28 cellular contexts compared by ENCODE assay signal in the genomic region with DNA sequence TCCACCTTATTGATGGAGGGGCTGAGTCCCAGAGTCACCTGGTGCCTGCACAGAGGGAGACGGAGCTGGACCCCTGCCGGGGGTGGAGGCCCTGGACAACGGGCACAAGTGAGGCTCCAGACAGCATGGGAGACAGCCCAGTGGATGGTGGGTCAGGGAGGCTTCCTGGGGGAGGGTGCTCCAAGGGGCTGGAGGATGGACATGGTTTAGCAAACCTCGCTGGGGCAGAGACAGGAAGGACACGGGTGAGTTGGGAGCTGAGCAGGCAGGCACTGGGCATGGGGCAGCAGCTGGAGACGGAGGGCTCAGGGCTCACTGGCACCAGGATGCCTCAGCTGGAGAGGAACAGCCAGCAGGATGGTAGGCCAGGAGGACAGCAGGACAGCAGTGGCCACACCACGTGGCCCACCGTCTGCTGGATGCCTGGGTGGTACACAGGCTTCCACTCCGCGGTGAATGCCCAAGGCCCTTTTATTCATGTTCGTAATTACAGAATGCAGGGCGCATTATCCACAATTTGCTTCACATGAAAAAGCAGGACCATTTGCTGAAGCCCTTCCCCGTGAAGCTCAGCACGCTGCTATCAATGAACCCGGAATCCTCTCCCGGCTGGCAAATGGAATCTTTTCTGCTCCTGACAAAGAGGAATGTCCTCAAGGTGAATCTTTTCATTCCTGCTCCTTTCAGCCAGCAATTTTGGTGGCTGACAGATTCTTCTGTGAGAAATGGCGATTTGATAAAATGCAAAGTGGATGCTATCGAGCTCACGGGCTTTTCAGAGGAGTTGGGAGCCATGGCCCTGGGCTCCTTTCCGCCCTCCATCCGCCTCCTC.
DNase-seq lines count a peak whose midpoint lies in the region; ATAC-seq, FAIRE-seq and TF ChIP-seq lines count a peak whose summit lies in the region.
"Had no signal": no experiment of that assay in that cellular context is flagged by ENCODE, and none has a peak within 500 bp of the region (broad histone marks: within the 10 kb centered on the region; RNA-seq: fewer than 3 reads in every experiment).

No MANE protein-coding gene starts in this region.

- H3K9me3 ChIP-seq in upper lobe of left lung, result no peaks in the 10 kb centered on the region
- H3K9me3 ChIP-seq: BLaER1 treated with 17β-estradiol and CSF1 and Interleukin-3, amounts not matched to agents 10 nM and 100 nM; neutrophil; SJCRH30 had no signal

- H3K27ac Mint-ChIP-seq in activated T-cell treated with anti-CD3 and anti-CD28 coated beads, Interleukin-2, amount 50 U/mL, for 24 hours, result peak overlapping the region; percentile 11
- H3K27ac Mint-ChIP-seq in activated T-cell treated with anti-CD3 and anti-CD28 coated beads, Interleukin-2, amount 50 U/mL, for 72 hours, result no peak overlapping the region
- peak overlapping the region in 4 of 5 experiments; percentile 22 to 86 (median 53) for H3K27ac Mint-ChIP-seq in brain
- H3K27ac Mint-ChIP-seq: GM23338; IgD-negative memory B cell; immature natural killer cell; stimulated activated naive CD8-positive, alpha-beta T cell treated with anti-CD3 and anti-CD28 coated beads, Interleukin-15, Interleukin-2, amounts not matched to agents 100 ng/mL and 50 ng/mL, for 24 hours had no signal

- H3K36me3 Mint-ChIP-seq in activated T-cell treated with anti-CD3 and anti-CD28 coated beads, Interleukin-2, amount 50 U/mL, for 24 hours (ENCODE audit: low read depth), result no peaks in the 10 kb centered on the region
- H3K36me3 Mint-ChIP-seq in activated T-cell treated with anti-CD3 and anti-CD28 coated beads, Interleukin-2, amount 50 U/mL, for 72 hours (ENCODE audit: insufficient read depth in 2 of 2), result peaks cover 0 to 3% of the 10 kb centered on the region in 2 donors
- no peaks in the 10 kb centered on the region for H3K36me3 Mint-ChIP-seq in brain
- H3K36me3 Mint-ChIP-seq: activated naive CD4-positive, alpha-beta T cell treated with anti-CD3 and anti-CD28 coated beads, Interleukin-2, amount 50 U/mL, for 72 hours; IgD-negative memory B cell; immature natural killer cell had no signal

- no peak for TF ChIP-seq EP300 in upper lobe of left lung (IDR thresholded peaks at IDR 0.05)

- H3K4me1 Mint-ChIP-seq in activated T-cell treated with anti-CD3 and anti-CD28 coated beads, Interleukin-2, amount 50 U/mL, for 24 hours (ENCODE audit: low read depth), result no peaks in the 10 kb centered on the region
- no peaks in the 10 kb centered on the region for H3K4me1 Mint-ChIP-seq in activated T-cell treated with anti-CD3 and anti-CD28 coated beads, Interleukin-2, amount 50 U/mL, for 72 hours (ENCODE audit: low read depth)
- peaks cover 46% of the 10 kb centered on the region for H3K4me1 Mint-ChIP-seq in brain
- H3K4me1 Mint-ChIP-seq: central memory CD8-positive, alpha-beta T cell; immature natural killer cell had no signal

- ATAC-seq in activated T-cell treated with anti-CD3 and anti-CD28 coated beads, Interleukin-2, amount 50 U/mL, for 72 hours (replicated peaks in 1 of 2), result no peak
- ATAC-seq in omental fat pad (ENCODE audit: low FRiP score) (no peak), upper lobe of left lung (ENCODE audit: low FRiP score in 2 of 2) (no peak)
- ATAC-seq: activated naive CD4-positive, alpha-beta T cell treated with anti-CD3 and anti-CD28 coated beads, Interleukin-2, amount 50 U/mL, for 72 hours; foreskin keratinocyte; left ventricle myocardium superior; Panc1; T-helper 17 cell had no signal

- peaks cover 3% of the 10 kb centered on the region for H3K27me3 Mint-ChIP-seq in activated T-cell treated with anti-CD3 and anti-CD28 coated beads, Interleukin-2, amount 50 U/mL, for 24 hours
- no peaks in the 10 kb centered on the region for H3K27me3 Mint-ChIP-seq in activated T-cell treated with anti-CD3 and anti-CD28 coated beads, Interleukin-2, amount 50 U/mL, for 72 hours (ENCODE audit: low read depth)
- no peaks in the 10 kb centered on the region for H3K27me3 Mint-ChIP-seq in brain
- H3K27me3 Mint-ChIP-seq: stimulated activated naive CD8-positive, alpha-beta T cell treated with anti-CD3 and anti-CD28 coated beads, Interleukin-15, Interleukin-2, amounts not matched to agents 100 ng/mL and 50 ng/mL, for 24 hours; T-helper 17 cell had no signal

- TF ChIP-seq POLR2A in upper lobe of left lung (IDR thresholded peaks at IDR 0.05) (no peak), H54 (IDR thresholded peaks at IDR 0.05; ENCODE audit: low read depth, low read length) (no peak)

- FAIRE-seq in H54 (lab: Jason Lieb, UNC), result no peak

- WGBS in upper lobe of left lung, 2 donors, result 90 to 94% methylated on average over 19 of the region's 21 CpGs

- H3K27me3 ChIP-seq in upper lobe of left lung, result no peaks in the 10 kb centered on the region
- H3K27me3 ChIP-seq: BLaER1 treated with 17β-estradiol and CSF1 and Interleukin-3, amounts not matched to agents 10 nM and 100 nM; foreskin keratinocyte; neutrophil; SJCRH30; tibial nerve had no signal

- DNase-seq in activated T-cell treated with anti-CD3 and anti-CD28 coated beads, Interleukin-2, amount 50 U/mL, for 24 hours, result no peak
- DNase-seq in activated T-cell treated with anti-CD3 and anti-CD28 coated beads, Interleukin-2, amount 50 U/mL, for 72 hours, result no peak
- DNase-seq in omental fat pad (ENCODE audit: low spot score) (peak; percentile 14), upper lobe of left lung (peak; percentile 15 to 56), NCI-H1930 (lab: John Stamatoyannopoulos, UW) (no peak), SK-N-DZ (ENCODE audit: low spot score) (no peak), H54 (ENCODE audit: insufficient read length, low spot score) (no peak)
- DNase-seq: activated CD4-positive, alpha-beta T cell treated with anti-CD3 and anti-CD28 coated beads, Interleukin-2, amount 50 U/mL, for 1 hour; Calu3; EL; foreskin keratinocyte; immature natural killer cell; left ventricle myocardium superior; NCI-H1436; NCI-H510A treated with DMSO at 0.1 percent for 48 hours; NK-92 treated with Interleukin-12 subunit alpha and Interleukin-12 subunit beta, amount 100 ng/mL, for 24 hours; SJCRH30; T-helper 17 cell had no signal

- H3K4me3 ChIP-seq in upper lobe of left lung, result no peak overlapping the region
- H3K4me3 ChIP-seq: BLaER1 treated with 17β-estradiol and CSF1 and Interleukin-3, amounts not matched to agents 10 nM and 100 nM; GM23338; SJCRH30; tibial nerve had no signal

- H3K27ac ChIP-seq in upper lobe of left lung, result no peak overlapping the region
- H3K27ac ChIP-seq: BLaER1 treated with 17β-estradiol and CSF1 and Interleukin-3, amounts not matched to agents 10 nM and 100 nM; foreskin keratinocyte; neutrophil; SJCRH30; tibial nerve had no signal

- TF ChIP-seq CTCF in brain (conservative IDR thresholded peaks at IDR 0.05), result no peak
- TF ChIP-seq CTCF in omental fat pad (IDR thresholded peaks at IDR 0.05), result no peak
- no peak for TF ChIP-seq CTCF in upper lobe of left lung (IDR thresholded peaks at IDR 0.05)

- no peaks in the 10 kb centered on the region for H3K9me3 Mint-ChIP-seq in activated T-cell treated with anti-CD3 and anti-CD28 coated beads, Interleukin-2, amount 50 U/mL, for 24 hours
- H3K9me3 Mint-ChIP-seq in activated T-cell treated with anti-CD3 and anti-CD28 coated beads, Interleukin-2, amount 50 U/mL, for 72 hours, result peaks cover 0 to 6% of the 10 kb centered on the region in 2 donors
- H3K9me3 Mint-ChIP-seq in brain, result peaks cover 5 to 13% (median 6%) of the 10 kb centered on the region in 5 experiments
- H3K9me3 Mint-ChIP-seq: GM23338, immature natural killer cell had no signal

- no peak overlapping the region for H3K4me3 Mint-ChIP-seq in activated T-cell treated with anti-CD3 and anti-CD28 coated beads, Interleukin-2, amount 50 U/mL, for 24 hours
- no peak overlapping the region for H3K4me3 Mint-ChIP-seq in activated T-cell treated with anti-CD3 and anti-CD28 coated beads, Interleukin-2, amount 50 U/mL, for 72 hours
- no peak overlapping the region for H3K4me3 Mint-ChIP-seq in brain
- H3K4me3 Mint-ChIP-seq: central memory CD8-positive, alpha-beta T cell; GM23338; IgD-negative memory B cell; immature natural killer cell; stimulated activated naive CD8-positive, alpha-beta T cell treated with anti-CD3 and anti-CD28 coated beads, Interleukin-15, Interleukin-2, amounts not matched to agents 100 ng/mL and 50 ng/mL, for 24 hours; T-helper 17 cell had no signal

- peaks cover 9 to 11% (median 10%) of the 10 kb centered on the region in 4 donors for H3K4me1 ChIP-seq in upper lobe of left lung
- H3K4me1 ChIP-seq: foreskin keratinocyte had no signal

- H3K36me3 ChIP-seq in upper lobe of left lung, result no peaks in the 10 kb centered on the region
- H3K36me3 ChIP-seq: BLaER1 treated with 17β-estradiol and CSF1 and Interleukin-3, amounts not matched to agents 10 nM and 100 nM; neutrophil; SJCRH30; tibial nerve had no signal

Comparison
In these comparisons a context has a peak if more than half of its experiments do, and no peak if none do; other contexts are left out.
1. DNase-seq: peak in omental fat pad (single experiment) and upper lobe of left lung (2 of 2); none in activated T-cell treated with anti-CD3 and anti-CD28 coated beads, Interleukin-2, amount 50 U/mL, for 24 hours (single experiment), activated T-cell treated with anti-CD3 and anti-CD28 coated beads, Interleukin-2, amount 50 U/mL, for 72 hours (0 of 2), NCI-H1930 (0 of 2), SK-N-DZ (single experiment) and H54 (single experiment).